Comparison of ENCODE assay signal across 18 cellular contexts in genomic region chr6:142764306-142764705, GRCh38.
A peak's percentile ranks its signal among the peaks of the same experiment; 100 is the strongest.
DNase-seq lines count a peak whose midpoint lies in the region; ATAC-seq, FAIRE-seq and TF ChIP-seq lines count a peak whose summit lies in the region.
"Had no signal": no experiment of that assay in that cellular context is flagged by ENCODE, and none has a peak within 500 bp of the region (broad histone marks: within the 10 kb centered on the region; RNA-seq: fewer than 3 reads in every experiment).

No MANE protein-coding gene starts in this region.

- ATAC-seq in activated CD8-positive, alpha-beta T cell treated with anti-CD3 and anti-CD28 coated beads for 36 hours = no peak
- no peak for ATAC-seq in activated CD8-positive, alpha-beta T cell treated with anti-CD3 and anti-CD28 coated beads, Interleukin-2, amount 10 ng/mL, durations not matched to agents 7 days and 5 days
- no peak for ATAC-seq in HG03039 (IDR thresholded peaks at IDR 0.05; ENCODE audit: unreplicated experiment)
- ATAC-seq in stimulated activated memory B cell treated with anti-CD40 and anti-IgM and Interleukin-4, amounts not matched to agents 10 μg/mL and 1 μg/mL and 100 μg/mL, for 72 hours = no peak

- H3F3A ChIP-seq in GM23248 (ENCODE audit: insufficient read depth) = peaks cover 60% of the 10 kb centered on the region

- no peak overlapping the region for H2AFZ ChIP-seq in GM23248
- no peak overlapping the region for H2AFZ ChIP-seq in astrocyte (ENCODE audit: low read depth, low read length)

- CTCF ChIA-PET in activated CD8-positive, alpha-beta T cell treated with anti-CD3 and anti-CD28 coated beads for 36 hours (lab: Charles Lee) = interaction anchor here (1.2 kb wide), 1 partner anchor 46 kb away, joined by 4 read pairs; no protein-coding TSS in a partner anchor
- CTCF ChIA-PET in activated CD8-positive, alpha-beta T cell treated with anti-CD3 and anti-CD28 coated beads, Interleukin-2, amount 10 ng/mL, durations not matched to agents 7 days and 5 days (lab: Charles Lee) = interaction anchor here (1.4 kb wide), 1 partner anchor 177 kb away, joined by 3 read pairs; no protein-coding TSS in a partner anchor

- H3K9me2 ChIP-seq in GM23248 (ENCODE audit: insufficient read depth) = no peaks in the 10 kb centered on the region

- H3K27me3 ChIP-seq in GM23248 (replicated peaks; ENCODE audit: insufficient read depth) (no peaks in the 10 kb centered on the region), astrocyte (ENCODE audit: insufficient read depth, low read length) (no peaks in the 10 kb centered on the region)
- H3K27me3 ChIP-seq: MG63 had no signal

- H3K9ac ChIP-seq in GM23248 (no peak overlapping the region), astrocyte (ENCODE audit: low read length) (no peak overlapping the region)

- no peaks in the 10 kb centered on the region for H3K9me3 Mint-ChIP-seq in activated CD8-positive, alpha-beta T cell treated with anti-CD3 and anti-CD28 coated beads for 36 hours
- no peaks in the 10 kb centered on the region for H3K9me3 Mint-ChIP-seq in activated CD8-positive, alpha-beta T cell treated with anti-CD3 and anti-CD28 coated beads, Interleukin-2, amount 10 ng/mL, durations not matched to agents 7 days and 5 days (ENCODE audit: insufficient read depth)
- no peaks in the 10 kb centered on the region for H3K9me3 Mint-ChIP-seq in astrocyte (ENCODE audit: unreplicated experiment)
- no peaks in the 10 kb centered on the region for H3K9me3 Mint-ChIP-seq in stimulated activated memory B cell treated with anti-CD40 and anti-IgM and Interleukin-4, amounts not matched to agents 10 μg/mL and 1 μg/mL and 100 μg/mL, for 72 hours

- in situ Hi-C loops in GM23248 (cut with MboI) = no loop called here

- H3K36me3 Mint-ChIP-seq in activated CD8-positive, alpha-beta T cell treated with anti-CD3 and anti-CD28 coated beads for 36 hours (ENCODE audit: low read depth) = peaks cover 76% of the 10 kb centered on the region
- H3K36me3 Mint-ChIP-seq in activated CD8-positive, alpha-beta T cell treated with anti-CD3 and anti-CD28 coated beads, Interleukin-2, amount 10 ng/mL, durations not matched to agents 7 days and 5 days (ENCODE audit: low read depth) = peaks cover 63% of the 10 kb centered on the region
- H3K36me3 Mint-ChIP-seq in astrocyte (ENCODE audit: low read depth, unreplicated experiment) = peaks cover 21% of the 10 kb centered on the region
- peaks cover 54% of the 10 kb centered on the region for H3K36me3 Mint-ChIP-seq in stimulated activated memory B cell treated with anti-CD40 and anti-IgM and Interleukin-4, amounts not matched to agents 10 μg/mL and 1 μg/mL and 100 μg/mL, for 72 hours

- peak overlapping the region; percentile 12 for H3K27ac Mint-ChIP-seq in activated CD8-positive, alpha-beta T cell treated with anti-CD3 and anti-CD28 coated beads for 36 hours
- H3K27ac Mint-ChIP-seq in activated CD8-positive, alpha-beta T cell treated with anti-CD3 and anti-CD28 coated beads, Interleukin-2, amount 10 ng/mL, durations not matched to agents 7 days and 5 days = no peak overlapping the region
- H3K27ac Mint-ChIP-seq in astrocyte (ENCODE audit: unreplicated experiment) = no peak overlapping the region
- H3K27ac Mint-ChIP-seq in stimulated activated memory B cell treated with anti-CD40 and anti-IgM and Interleukin-4, amounts not matched to agents 10 μg/mL and 1 μg/mL and 100 μg/mL, for 72 hours = no peak overlapping the region

- TF ChIP-seq CTCF in activated CD8-positive, alpha-beta T cell treated with anti-CD3 and anti-CD28 coated beads for 36 hours (IDR thresholded peaks at IDR 0.05) = no peak
- TF ChIP-seq CTCF in astrocyte (IDR thresholded peaks at IDR 0.05; ENCODE audit: insufficient read depth, low read depth, low read length) = no peak

- H3K4me3 ChIP-seq in GM23248 (no peak overlapping the region), astrocyte (ENCODE audit: insufficient read depth, low read depth, low read length) (no peak overlapping the region)
- H3K4me3 ChIP-seq: MG63 had no signal

- H3K4me3 Mint-ChIP-seq in activated CD8-positive, alpha-beta T cell treated with anti-CD3 and anti-CD28 coated beads for 36 hours = no peak overlapping the region
- H3K4me3 Mint-ChIP-seq in activated CD8-positive, alpha-beta T cell treated with anti-CD3 and anti-CD28 coated beads, Interleukin-2, amount 10 ng/mL, durations not matched to agents 7 days and 5 days = no peak overlapping the region
- no peak overlapping the region for H3K4me3 Mint-ChIP-seq in astrocyte (ENCODE audit: unreplicated experiment)
- H3K4me3 Mint-ChIP-seq in stimulated activated memory B cell treated with anti-CD40 and anti-IgM and Interleukin-4, amounts not matched to agents 10 μg/mL and 1 μg/mL and 100 μg/mL, for 72 hours = no peak overlapping the region

- H3K9me3 ChIP-seq in GM23248 (ENCODE audit: low read depth) = no peaks in the 10 kb centered on the region
- H3K9me3 ChIP-seq in astrocyte (ENCODE audit: insufficient read depth, low read depth, low read length) = no peaks in the 10 kb centered on the region
- H3K9me3 ChIP-seq: MG63 had no signal

- H3K4me1 ChIP-seq in GM23248 (ENCODE audit: insufficient read depth) (peaks cover 61% of the 10 kb centered on the region), astrocyte (ENCODE audit: insufficient read depth, low read length) (peaks cover 24% of the 10 kb centered on the region)

- 86 to 90% methylated on average over 1 of the region's 1 CpG for WGBS in GM23248 (ENCODE audit: low coverage in 1 of 2, low lambda C conversion rate in 2 of 2, missing lambda C conversion rate in 2 of 2), 2 experiments

- H3K4me1 Mint-ChIP-seq in activated CD8-positive, alpha-beta T cell treated with anti-CD3 and anti-CD28 coated beads for 36 hours (ENCODE audit: low read depth) = peaks cover 50% of the 10 kb centered on the region
- peaks cover 13% of the 10 kb centered on the region for H3K4me1 Mint-ChIP-seq in activated CD8-positive, alpha-beta T cell treated with anti-CD3 and anti-CD28 coated beads, Interleukin-2, amount 10 ng/mL, durations not matched to agents 7 days and 5 days (ENCODE audit: low read depth)
- peaks cover 31% of the 10 kb centered on the region for H3K4me1 Mint-ChIP-seq in astrocyte (ENCODE audit: low read depth, unreplicated experiment)
- peaks cover 21% of the 10 kb centered on the region for H3K4me1 Mint-ChIP-seq in stimulated activated memory B cell treated with anti-CD40 and anti-IgM and Interleukin-4, amounts not matched to agents 10 μg/mL and 1 μg/mL and 100 μg/mL, for 72 hours

- POLR2A ChIA-PET in activated CD8-positive, alpha-beta T cell treated with anti-CD3 and anti-CD28 coated beads for 36 hours (lab: Charles Lee) = interaction anchor here (0.7 kb wide), 1 partner anchor 18 kb away, joined by 3 read pairs; no protein-coding TSS in a partner anchor
- POLR2A ChIA-PET in activated CD8-positive, alpha-beta T cell treated with anti-CD3 and anti-CD28 coated beads, Interleukin-2, amount 10 ng/mL, durations not matched to agents 7 days and 5 days (lab: Charles Lee) = interaction anchor here (0.5 kb wide), 2 partner anchors 22 to 94 kb away, joined by 3 read pairs; no protein-coding TSS in a partner anchor

- DNase-seq in activated CD8-positive, alpha-beta T cell treated with anti-CD3 and anti-CD28 coated beads for 36 hours = no peak
- DNase-seq in activated CD8-positive, alpha-beta T cell treated with anti-CD3 and anti-CD28 coated beads, Interleukin-2, amount 10 ng/mL, durations not matched to agents 7 days and 5 days = no peak
- DNase-seq in GM23248 (no peak), astrocyte (ENCODE audit: low read depth) (peak; percentile 26), renal cortical epithelial cell (ENCODE audit: low read depth) (peak; percentile 14), SW480 (ENCODE audit: low spot score) (no peak)
- DNase-seq: DMS79 treated with DMSO at 0.1 percent for 48 hours, GDM1, HCEC 1CT, KBM-7, MG63, NCI-H1092 treated with DMSO at 0.1 percent for 48 hours, NCI-H1694, SHP77 treated with DMSO at 0.1 percent for 48 hours had no signal

- H3K79me2 ChIP-seq in GM23248 (ENCODE audit: insufficient read depth) (peaks cover 27% of the 10 kb centered on the region), astrocyte (ENCODE audit: insufficient read depth, low read length) (no peaks in the 10 kb centered on the region)

- H3K4me2 ChIP-seq in GM23248 (ENCODE audit: unreplicated experiment) (peak overlapping the region; percentile 22), astrocyte (ENCODE audit: low read length) (no peak overlapping the region)

- H3K27ac ChIP-seq in GM23248 (peak overlapping the region; percentile 79), astrocyte (ENCODE audit: low read depth, low read length) (no peak overlapping the region)
- H3K27ac ChIP-seq: C4-2B had no signal

- intact Hi-C loops in activated CD8-positive, alpha-beta T cell treated with anti-CD3 and anti-CD28 coated beads for 36 hours (cut with micrococcal nuclease) = no loop called here

- FAIRE-seq in astrocyte (lab: Jason Lieb, UNC) = no peak
- FAIRE-seq: A204.1 had no signal

- no peaks in the 10 kb centered on the region for H3K27me3 Mint-ChIP-seq in activated CD8-positive, alpha-beta T cell treated with anti-CD3 and anti-CD28 coated beads for 36 hours
- no peaks in the 10 kb centered on the region for H3K27me3 Mint-ChIP-seq in activated CD8-positive, alpha-beta T cell treated with anti-CD3 and anti-CD28 coated beads, Interleukin-2, amount 10 ng/mL, durations not matched to agents 7 days and 5 days (ENCODE audit: low read depth)
- no peaks in the 10 kb centered on the region for H3K27me3 Mint-ChIP-seq in astrocyte (ENCODE audit: low read depth, unreplicated experiment)
- no peaks in the 10 kb centered on the region for H3K27me3 Mint-ChIP-seq in stimulated activated memory B cell treated with anti-CD40 and anti-IgM and Interleukin-4, amounts not matched to agents 10 μg/mL and 1 μg/mL and 100 μg/mL, for 72 hours

- H3K36me3 ChIP-seq in GM23248 (ENCODE audit: low read depth) = peaks cover 45% of the 10 kb centered on the region
- H3K36me3 ChIP-seq in astrocyte (ENCODE audit: insufficient read depth, low read length) = peaks cover 22% of the 10 kb centered on the region

- H4K20me1 ChIP-seq in GM23248 (ENCODE audit: insufficient read depth) (no peaks in the 10 kb centered on the region), astrocyte (ENCODE audit: insufficient read depth, low read length) (no peaks in the 10 kb centered on the region)

Comparison
In these comparisons a context has a peak if more than half of its experiments do, and no peak if none do; other contexts are left out.
1. DNase-seq: peak in astrocyte (single experiment) and renal cortical epithelial cell (single experiment); none in activated CD8-positive, alpha-beta T cell treated with anti-CD3 and anti-CD28 coated beads for 36 hours (single experiment), activated CD8-positive, alpha-beta T cell treated with anti-CD3 and anti-CD28 coated beads, Interleukin-2, amount 10 ng/mL, durations not matched to agents 7 days and 5 days (single experiment), GM23248 (single experiment) and SW480 (single experiment).